Comparison of ENCODE assay signal across 8 cellular contexts in genomic region chr9:112750111-112750766, GRCh38. TPM values are rescaled to one million over a fixed set of nuclear protein-coding genes. Genes with fewer than 3 reads are reported as not detected.
DNase-seq lines count a peak whose midpoint lies in the region; ATAC-seq lines count a peak whose summit lies in the region.

Gene SNX30, plus strand, starts transcription at chr9:112750760. Its CDS starts 242 bp downstream, at chr9:112751002.

- ATAC-seq in GM19328 (IDR thresholded peaks at IDR 0.05; ENCODE audit: unreplicated experiment) = peak; percentile 72
- ATAC-seq in HG03460 (IDR thresholded peaks at IDR 0.05; ENCODE audit: unreplicated experiment) = peak; percentile 66

- peak; percentile 91 for DNase-seq in CD1c-positive myeloid dendritic cell (ENCODE audit: extremely low spot score)
- DNase-seq in NCI-H82 (lab: John Stamatoyannopoulos, UW) = peak; percentile 92
- peak; percentile 86 for DNase-seq in activated CD8-positive, alpha-beta memory T cell treated with anti-CD3 and anti-CD28 coated beads for 24 hours
- DNase-seq in effector CD4-positive, alpha-beta T cell = peak; percentile 60
- DNase-seq in lung microvascular endothelial cell (ENCODE audit: low read depth in 2 of 2) = peak; percentile 81 to 91
- DNase-seq in stimulated activated CD4-positive, alpha-beta T cell treated with anti-CD3 and anti-CD28 coated beads, TNF-alpha, amount 100 ng/mL, for 4 hours (ENCODE audit: low read depth in 3 of 3) = peak; percentile 56 to 61 (median 57)

RNA-seq across cellular contexts. Expression of gene SNX30, which starts in this region (rescaled TPM):
- total RNA-seq in lung microvascular endothelial cell = 5.2 and 7.5 TPM in 2 replicates

Comparison
In these comparisons a context has a peak if more than half of its experiments do, and no peak if none do; other contexts are left out.
1. Peak in every context shown above with its lines: DNase-seq and ATAC-seq.